ENCODE assay signal across 1 cellular context in genomic region chr1:229004227-229004833, GRCh38.
TF ChIP-seq lines count a peak whose summit lies in the region.

No MANE protein-coding gene starts in this region.

TF ChIP-seq in K562, 482 proteins besides CTCF, POLR2A, EP300 and RAD21 (continued from another document):
- TF ChIP-seq PRDM10 (IDR thresholded peaks at IDR 0.05; ENCODE audit: partially characterized antibody) (no peak), ZNF311 (CRISPR knock-in tag; IDR thresholded peaks at IDR 0.05) (no peak), RCOR1 (IDR thresholded peaks at IDR 0.05; ENCODE audit: borderline replicate concordance in 1 of 2, low read depth in 2 of 2, low read length in 2 of 2) (peak in 1 of 2 experiments; percentile 51; a peak in 2 of 4 replicates), MTA2 (IDR thresholded peaks at IDR 0.05; ENCODE audit: low read depth) (peak; percentile 80), NFIC (IDR thresholded peaks at IDR 0.05) (peak; percentile 73), DPF2 (IDR thresholded peaks at IDR 0.05) (peak; percentile 91), ARID1B (IDR thresholded peaks at IDR 0.05) (peak; percentile 93), HOXB6 (CRISPR knock-in tag; IDR thresholded peaks at IDR 0.05; ENCODE audit: borderline replicate concordance) (no peak), TBL1XR1 (IDR thresholded peaks at IDR 0.05; ENCODE audit: low read length in 2 of 2) (peak in 1 of 2 experiments; percentile 55; a peak in 1 of 4 replicates), NCOR1 (IDR thresholded peaks at IDR 0.05) (peak; percentile 82), POLR2H (tag; IDR thresholded peaks at IDR 0.05; ENCODE audit: low read depth) (no peak), CBFA2T2 (conservative IDR thresholded peaks at IDR 0.05) (peak; percentile 87), FOSL1 (tag; conservative IDR thresholded peaks at IDR 0.05) (peak; percentile 53), TRIM24 (IDR thresholded peaks at IDR 0.05) (peak; percentile 8 to 66; a peak in 1 of 4 replicates), PML (IDR thresholded peaks at IDR 0.05; ENCODE audit: low read length) (peak; percentile 80), CXXC5 (CRISPR knock-in tag; IDR thresholded peaks at IDR 0.05) (peak; percentile 87), CREB1 (IDR thresholded peaks at IDR 0.05) (peak; percentile 18; the same call in 1 of the 2 replicates), CREB1 (CRISPR knock-in tag; IDR thresholded peaks at IDR 0.05) (no peak), NFIX (CRISPR knock-in tag; IDR thresholded peaks at IDR 0.05; ENCODE audit: low read depth) (no peak), STAT5A (IDR thresholded peaks at IDR 0.05; ENCODE audit: borderline replicate concordance, low read length) (peak; percentile 67; the same call in 1 of the 2 replicates), POLR2AphosphoS5 (IDR thresholded peaks at IDR 0.05; ENCODE audit: control insufficient read depth, insufficient read depth, low read depth, low read length) (peak; percentile 83), ZMIZ1 (IDR thresholded peaks at IDR 0.05; ENCODE audit: low read depth in 2 of 2, low read length in 2 of 2) (0 out of 4 replicates have a peak, but pooled peaks of 1 of the 2 experiments have one; percentile 58), HNRNPH1 (optimal IDR thresholded peaks at IDR 0.05; ENCODE audit: low read depth, low read length) (no peak), TEAD4 (IDR thresholded peaks at IDR 0.05; ENCODE audit: low read length) (peak; percentile 89), TEAD4 (CRISPR knock-in tag; IDR thresholded peaks at IDR 0.05; ENCODE audit: borderline replicate concordance) (no peak), UBTF (IDR thresholded peaks at IDR 0.05; ENCODE audit: borderline replicate concordance in 1 of 2, low read depth in 2 of 2, low read length in 2 of 2) (no peak), TAL1 (IDR thresholded peaks at IDR 0.05) (peak; percentile 92), SMARCE1 (IDR thresholded peaks at IDR 0.05) (peak; percentile 74), BCOR (IDR thresholded peaks at IDR 0.05) (0 out of 2 replicates have a peak, but pooled peaks have one; percentile 28), ZNF408 (CRISPR knock-in tag; IDR thresholded peaks at IDR 0.05; ENCODE audit: low read depth) (no peak), KDM1A (IDR thresholded peaks at IDR 0.05) (peak in 1 of 2 experiments; percentile 19; a peak in 1 of 4 replicates), TBP (optimal IDR thresholded peaks at IDR 0.05; ENCODE audit: low read depth, low read length) (peak; percentile 1), ATF1 (CRISPR knock-in tag; IDR thresholded peaks at IDR 0.05) (no peak), ATF1 (tag; IDR thresholded peaks at IDR 0.05) (peak; percentile 23; the same call in 1 of the 2 replicates), SMARCC2 (IDR thresholded peaks at IDR 0.05; ENCODE audit: low read depth) (peak; percentile 71), MBD2 (IDR thresholded peaks at IDR 0.05; ENCODE audit: borderline replicate concordance, low read depth) (peak; percentile 36; the same call in 1 of the 2 replicates), YY1 (IDR thresholded peaks at IDR 0.05; ENCODE audit: borderline replicate concordance in 1 of 3, control insufficient read depth in 1 of 3, extremely low read depth in 1 of 3, insufficient read depth in 3 of 3, insufficient read length in 1 of 3, insufficient replicate concordance in 2 of 3, low read depth in 1 of 3, low read length in 2 of 3) (peak in 1 of 3 experiments; percentile 45), KLF16 (IDR thresholded peaks at IDR 0.05) (peak; percentile 74; the same call in 1 of the 2 replicates), FOXM1 (IDR thresholded peaks at IDR 0.05; ENCODE audit: low read depth) (peak; percentile 68), FOXM1 (CRISPR knock-in tag; IDR thresholded peaks at IDR 0.05; ENCODE audit: low read depth) (no peak), MXI1 (IDR thresholded peaks at IDR 0.05; ENCODE audit: low read depth, low read length) (no peak), ATF3 (IDR thresholded peaks at IDR 0.05) (no peak), ATF3 (CRISPR knock-in tag; conservative IDR thresholded peaks at IDR 0.05) (no peak), CC2D1A (IDR thresholded peaks at IDR 0.05) (peak; percentile 27; the same call in 1 of the 2 replicates), ZNF140 (CRISPR knock-in tag; IDR thresholded peaks at IDR 0.05) (no peak), GATA2 (CRISPR knock-in tag; IDR thresholded peaks at IDR 0.05) (peak; percentile 36; the same call in 1 of the 2 replicates), ILK (tag; IDR thresholded peaks at IDR 0.05; ENCODE audit: borderline replicate concordance, low read depth) (no peak)
- TF ChIP-seq, protein P1, sequence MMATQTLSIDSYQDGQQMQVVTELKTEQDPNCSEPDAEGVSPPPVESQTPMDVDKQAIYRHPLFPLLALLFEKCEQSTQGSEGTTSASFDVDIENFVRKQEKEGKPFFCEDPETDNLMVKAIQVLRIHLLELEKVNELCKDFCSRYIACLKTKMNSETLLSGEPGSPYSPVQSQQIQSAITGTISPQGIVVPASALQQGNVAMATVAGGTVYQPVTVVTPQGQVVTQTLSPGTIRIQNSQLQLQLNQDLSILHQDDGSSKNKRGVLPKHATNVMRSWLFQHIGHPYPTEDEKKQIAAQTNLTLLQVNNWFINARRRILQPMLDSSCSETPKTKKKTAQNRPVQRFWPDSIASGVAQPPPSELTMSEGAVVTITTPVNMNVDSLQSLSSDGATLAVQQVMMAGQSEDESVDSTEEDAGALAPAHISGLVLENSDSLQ (IDR thresholded peaks at IDR 0.05): 0 out of 2 replicates have a peak, but pooled peaks have one; percentile 4
